ENCODE assay signal across 1 cellular context in genomic region chr17:80789356-80789902, GRCh38.
TF ChIP-seq lines count a peak whose summit lies in the region.

No MANE protein-coding gene starts in this region.

TF ChIP-seq in SK-N-SH, 30 proteins besides CTCF, POLR2A, EP300 and RAD21 (continued from another document):
- TF ChIP-seq NRF1 (IDR thresholded peaks at IDR 0.05; ENCODE audit: low read depth, low read length) (no peak), CHD2 (IDR thresholded peaks at IDR 0.05; ENCODE audit: low read length, partially characterized antibody) (no peak), JUND (IDR thresholded peaks at IDR 0.05) (peak; percentile 83), TAF1 (IDR thresholded peaks at IDR 0.05; ENCODE audit: borderline replicate concordance, low read depth, low read length) (no peak), YY1 (IDR thresholded peaks at IDR 0.05; ENCODE audit: low read depth) (no peak; the same call in 1 of the 2 replicates), EZH2phosphoT487 (IDR thresholded peaks at IDR 0.05; ENCODE audit: borderline replicate concordance, low read depth) (no peak), POLR2AphosphoS5 (IDR thresholded peaks at IDR 0.05; ENCODE audit: low read depth, low read length) (peak; percentile 63; the same call in 1 of the 2 replicates), IRF3 (IDR thresholded peaks at IDR 0.05; ENCODE audit: low read depth, low read length) (no peak), MXI1 (IDR thresholded peaks at IDR 0.05; ENCODE audit: low read depth, low read length) (0 out of 2 replicates have a peak, but pooled peaks have one; percentile 51), RXRA (IDR thresholded peaks at IDR 0.05; ENCODE audit: borderline replicate concordance, low read depth) (peak; percentile 100), PBX3 (IDR thresholded peaks at IDR 0.05) (peak; percentile 75)
